In genomic region chr20:38962044-38962897, GRCh38 we compare ENCODE assay signal across 8 cellular contexts. TPM values are rescaled to one million over a fixed set of nuclear protein-coding genes. Genes with fewer than 3 reads are reported as not detected.
DNase-seq lines count a peak whose midpoint lies in the region; ATAC-seq and TF ChIP-seq lines count a peak whose summit lies in the region.

A gene with protein sequence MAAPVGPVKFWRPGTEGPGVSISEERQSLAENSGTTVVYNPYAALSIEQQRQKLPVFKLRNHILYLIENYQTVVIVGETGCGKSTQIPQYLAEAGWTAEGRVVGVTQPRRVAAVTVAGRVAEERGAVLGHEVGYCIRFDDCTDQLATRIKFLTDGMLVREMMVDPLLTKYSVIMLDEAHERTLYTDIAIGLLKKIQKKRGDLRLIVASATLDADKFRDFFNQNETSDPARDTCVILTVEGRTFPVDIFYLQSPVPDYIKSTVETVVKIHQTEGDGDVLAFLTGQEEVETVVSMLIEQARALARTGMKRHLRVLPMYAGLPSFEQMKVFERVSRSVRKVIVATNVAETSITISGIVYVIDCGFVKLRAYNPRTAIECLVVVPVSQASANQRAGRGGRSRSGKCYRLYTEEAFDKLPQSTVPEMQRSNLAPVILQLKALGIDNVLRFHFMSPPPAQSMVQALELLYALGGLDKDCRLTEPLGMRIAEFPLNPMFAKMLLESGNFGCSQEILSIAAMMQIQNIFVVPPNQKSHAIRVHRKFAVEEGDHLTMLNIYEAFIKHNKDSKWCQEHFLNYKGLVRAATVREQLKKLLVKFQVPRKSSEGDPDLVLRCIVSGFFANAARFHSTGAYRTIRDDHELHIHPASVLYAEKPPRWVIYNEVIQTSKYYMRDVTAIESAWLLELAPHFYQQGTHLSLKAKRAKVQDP (plus strand): TSS chr20:38962344. CDS start chr20:38962368, 24 bp downstream.

- H3K27ac ChIP-seq in AG04450 (ENCODE audit: low read depth, low read length) (peak within 1 kb of the TSS; percentile 82), WERI-Rb-1 (peak within 1 kb of the TSS; percentile 90), mammary epithelial cell (ENCODE audit: insufficient read depth, low read depth, low read length) (peak within 1 kb of the TSS; percentile 76), smooth muscle cell (ENCODE audit: low read depth) (peak within 1 kb of the TSS; percentile 87)

- H3K27me3 ChIP-seq in AG04450 (ENCODE audit: control insufficient read depth, insufficient read depth, low read length) (no peaks in the 10 kb centered on the region), WERI-Rb-1 (ENCODE audit: insufficient read depth, low read depth, severe bottlenecking) (no peaks in the 10 kb centered on the region), mammary epithelial cell (ENCODE audit: insufficient read depth, low read length) (no peaks in the 10 kb centered on the region), smooth muscle cell (ENCODE audit: low read depth) (no peaks in the 10 kb centered on the region)

- TF ChIP-seq CTCF in AG04450 (IDR thresholded peaks at IDR 0.05; ENCODE audit: low read depth, low read length) = peak; percentile 51
- TF ChIP-seq CTCF in WERI-Rb-1 (IDR thresholded peaks at IDR 0.05; ENCODE audit: low read depth, low read length) = peak; percentile 61
- TF ChIP-seq CTCF in mammary epithelial cell (conservative IDR thresholded peaks at IDR 0.05 in 1 of 2, IDR thresholded peaks at IDR 0.05 in 1 of 2; ENCODE audit: extremely low read depth in 1 of 2, insufficient read depth in 1 of 2, low read depth in 1 of 2, low read length in 2 of 2) = peak in 1 of 2 donors; percentile 56
- no peak for TF ChIP-seq CTCF in smooth muscle cell (IDR thresholded peaks at IDR 0.05; ENCODE audit: borderline replicate concordance, insufficient read depth, poor library complexity, severe bottlenecking)

- H4K20me1 ChIP-seq in mammary epithelial cell (ENCODE audit: insufficient read depth, low read length) (no peaks in the 10 kb centered on the region), smooth muscle cell (ENCODE audit: low read depth) (peaks cover 4% of the 10 kb centered on the region)

- H3K9me3 ChIP-seq in AG04450 (ENCODE audit: control insufficient read depth, insufficient read depth, low read length) (no peaks in the 10 kb centered on the region), WERI-Rb-1 (ENCODE audit: severe bottlenecking) (peaks cover 3% of the 10 kb centered on the region), mammary epithelial cell (replicated peaks; ENCODE audit: insufficient read depth, low read length) (no peaks in the 10 kb centered on the region), smooth muscle cell (replicated peaks; ENCODE audit: low read depth) (no peaks in the 10 kb centered on the region)

- dilution Hi-C loops in mammary epithelial cell (cut with HindIII; ENCODE audit: low sequenced_read_pairs) = no loop called here

- H2AFZ ChIP-seq in mammary epithelial cell (ENCODE audit: low read depth, low read length) (peak within 1 kb of the TSS; percentile 99), smooth muscle cell (ENCODE audit: low read depth) (peak within 1 kb of the TSS; percentile 99)

- no TSS peak for BruUV-seq in mammary epithelial cell (replicated peaks; lab: Mats Ljungman, UMichigan)

- POLR2A ChIA-PET in AG04450 (lab: Yijun Ruan, JAX) = interaction anchor here (0.5 to 2.7 kb wide), 13 partner anchors 8 to 609 kb away, joined by 3 to 18 read pairs (median 3); partner anchors contain the start of gene FAM83D

- peaks cover 50% of the 10 kb centered on the region for H3K79me2 ChIP-seq in mammary epithelial cell (ENCODE audit: insufficient read depth, low read length)
- peaks cover 26% of the 10 kb centered on the region for H3K79me2 ChIP-seq in smooth muscle cell (ENCODE audit: low read depth)

- H3K9ac ChIP-seq in mammary epithelial cell (ENCODE audit: insufficient read depth, low read length) (peak within 1 kb of the TSS; percentile 83), smooth muscle cell (ENCODE audit: low read depth) (peak within 1 kb of the TSS; percentile 96)

- peak within 1 kb of the TSS; percentile 88 for H3K4me2 ChIP-seq in mammary epithelial cell (ENCODE audit: insufficient read depth, low read depth, low read length)
- H3K4me2 ChIP-seq in smooth muscle cell = peak within 1 kb of the TSS; percentile 97

- WGBS in mammary epithelial cell (ENCODE audit: low coverage, missing lambda C conversion rate) = 4% methylated on average over 16 of the region's 70 CpGs
- 1% methylated on average over 70 of the region's 70 CpGs for WGBS in smooth muscle cell (ENCODE audit: low lambda C conversion rate)

- intact Hi-C loops in mammary epithelial cell (cut with micrococcal nuclease) = loop anchor here (1.0 kb wide), 2 partner anchors 36 to 86 kb away; partner anchors contain the start of gene FAM83D

- H3K36me3 ChIP-seq in WERI-Rb-1 = no peaks in the 10 kb centered on the region; the same call in 1 of the 2 replicates
- H3K36me3 ChIP-seq in mammary epithelial cell (ENCODE audit: insufficient read depth, low read length) = no peaks in the 10 kb centered on the region
- H3K36me3 ChIP-seq in smooth muscle cell (ENCODE audit: low read depth) = no peaks in the 10 kb centered on the region

- no peaks in the 10 kb centered on the region for H3F3A ChIP-seq in smooth muscle cell (ENCODE audit: low read depth)

- CTCF ChIA-PET in AG04450 (lab: Charles Lee) = interaction anchor here (0.8 to 5.2 kb wide), 11 partner anchors 9 to 118 kb away, joined by 3 to 62 read pairs (median 5); partner anchors contain the start of gene FAM83D
- CTCF ChIA-PET in mammary epithelial cell (lab: Charles Lee; ENCODE audit: low non-redundant PET) = interaction anchor here (0.5 to 0.8 kb wide), 6 partner anchors 16 to 322 kb away, joined by 3 to 11 read pairs (median 4); partner anchors contain the start of gene FAM83D

- peak within 1 kb of the TSS; percentile 93 for H3K4me3 ChIP-seq in AG04450 (ENCODE audit: low read depth, low read length)
- peak within 1 kb of the TSS; percentile 94 for H3K4me3 ChIP-seq in WERI-Rb-1 (ENCODE audit: low read depth, low read length)
- H3K4me3 ChIP-seq in mammary epithelial cell (replicated peaks in 1 of 3; ENCODE audit: insufficient read depth in 1 of 3, low read depth in 2 of 3, low read length in 3 of 3) = peak within 1 kb of the TSS; percentile 80 to 84 (median 83)
- peak within 1 kb of the TSS; percentile 87 for H3K4me3 ChIP-seq in smooth muscle cell

- peaks cover 7% of the 10 kb centered on the region for H3K4me1 ChIP-seq in mammary epithelial cell (ENCODE audit: insufficient read depth, low read length)
- peaks cover 13% of the 10 kb centered on the region for H3K4me1 ChIP-seq in smooth muscle cell (ENCODE audit: low read depth)

- in situ Hi-C loops in mammary epithelial cell (cut with MboI; ENCODE audit: low sequenced_read_pairs in 2 of 2) = no loop called here

- DNase-seq in AG04450 (ENCODE audit: low read depth, low spot score) (peak; percentile 83), NCI-H2196 treated with DMSO at 0.1 percent for 48 hours (lab: John Stamatoyannopoulos, UW; ENCODE audit: unreplicated experiment) (peak; percentile 92), WERI-Rb-1 (peak; percentile 97), mammary epithelial cell (peak; percentile 95), iPS-NIHi11 (ENCODE audit: low spot score) (peak; percentile 99), smooth muscle cell (lab: John Stamatoyannopoulos, UW; ENCODE audit: unreplicated experiment) (peak; percentile 90)

- ATAC-seq in GM18870 (IDR thresholded peaks at IDR 0.05; ENCODE audit: unreplicated experiment) (peak; percentile 82), HG03135 (IDR thresholded peaks at IDR 0.05; ENCODE audit: unreplicated experiment) (peak; percentile 95)

RNA-seq across cellular contexts. Expression of the gene that starts here (rescaled TPM):
- 13.5 and 14.4 TPM in 2 replicates for polyA plus RNA-seq in AG04450 (2011; rRNA removed)
- polyA minus RNA-seq in AG04450 (2011; rRNA and poly(A)+ RNA removed) = 12.4 and 13.2 TPM in 2 replicates
- total RNA-seq in mammary epithelial cell = 1 to 10 TPM; 8.1 to 9.5 TPM
- 9.2 TPM for polyA plus RNA-seq in mammary epithelial cell
- 13.4 TPM for polyA minus RNA-seq in mammary epithelial cell
- total RNA-seq in smooth muscle cell = 9.5 and 10.7 TPM in 2 replicates
- polyA plus RNA-seq in smooth muscle cell = 4.1 and 4.5 TPM in 2 replicates

Comparison
In these comparisons a context has a peak if more than half of its experiments do, and no peak if none do; other contexts are left out.
1. Peak in every context shown above with its lines: DNase-seq, ATAC-seq, H3K4me3 ChIP-seq and H3K27ac ChIP-seq.